ENCODE assay signal across 1 cellular context in the genomic region with DNA sequence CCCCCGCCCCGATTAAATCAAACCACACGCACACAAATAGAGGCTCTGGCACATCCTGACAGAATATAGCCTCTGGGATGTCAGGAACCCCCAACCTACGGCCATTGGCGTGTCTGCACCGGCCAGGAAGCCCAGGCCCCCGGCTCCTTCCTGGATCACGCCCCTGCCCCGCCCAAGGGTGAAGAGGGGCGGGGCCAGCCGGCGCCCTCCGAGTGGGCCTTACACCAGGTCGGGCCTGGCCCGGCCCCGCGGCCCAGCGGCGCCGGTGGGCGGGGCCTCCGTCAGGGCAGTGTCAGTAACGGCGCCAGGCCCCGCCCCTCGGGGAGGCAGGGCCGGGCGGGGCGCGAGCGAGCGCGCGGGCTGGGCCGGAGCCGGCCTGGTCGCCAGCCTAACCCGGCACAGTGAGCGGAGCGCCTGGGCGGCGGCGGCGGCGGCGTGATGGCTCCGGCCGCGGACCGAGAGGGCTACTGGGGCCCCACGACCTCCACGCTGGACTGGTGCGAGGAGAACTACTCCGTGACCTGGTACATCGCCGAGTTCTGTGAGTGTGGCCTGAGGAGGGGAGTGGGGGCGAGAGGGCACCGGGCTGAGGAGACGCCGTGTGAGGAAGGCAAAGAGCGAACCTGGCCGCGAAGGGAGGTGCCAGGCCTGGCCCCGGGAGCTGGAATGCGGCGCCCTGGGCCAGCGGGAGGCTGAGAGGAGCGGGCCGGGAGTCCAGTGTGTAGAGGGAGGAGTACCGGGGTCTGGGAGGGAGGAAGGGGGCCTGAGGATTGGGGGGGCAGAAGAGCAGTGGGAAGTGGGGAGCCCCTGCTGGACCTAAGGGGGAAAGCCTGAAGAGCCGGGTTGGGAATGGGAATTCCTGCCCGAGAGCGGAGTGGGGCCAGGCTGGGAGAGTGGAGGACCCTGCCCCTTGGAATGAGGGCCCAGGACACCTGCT.
A peak's percentile ranks its signal among the peaks of the same experiment; 100 is the strongest.
TF ChIP-seq lines count a peak whose summit lies in the region.

A gene (plus strand): TSS at position 380 of the 937 bp plus-strand sequence. CDS start 59 bp downstream, at position 439.

TF ChIP-seq in K562, 482 proteins besides CTCF, POLR2A, EP300 and RAD21 (continued from another document):
- TF ChIP-seq, protein P1, sequence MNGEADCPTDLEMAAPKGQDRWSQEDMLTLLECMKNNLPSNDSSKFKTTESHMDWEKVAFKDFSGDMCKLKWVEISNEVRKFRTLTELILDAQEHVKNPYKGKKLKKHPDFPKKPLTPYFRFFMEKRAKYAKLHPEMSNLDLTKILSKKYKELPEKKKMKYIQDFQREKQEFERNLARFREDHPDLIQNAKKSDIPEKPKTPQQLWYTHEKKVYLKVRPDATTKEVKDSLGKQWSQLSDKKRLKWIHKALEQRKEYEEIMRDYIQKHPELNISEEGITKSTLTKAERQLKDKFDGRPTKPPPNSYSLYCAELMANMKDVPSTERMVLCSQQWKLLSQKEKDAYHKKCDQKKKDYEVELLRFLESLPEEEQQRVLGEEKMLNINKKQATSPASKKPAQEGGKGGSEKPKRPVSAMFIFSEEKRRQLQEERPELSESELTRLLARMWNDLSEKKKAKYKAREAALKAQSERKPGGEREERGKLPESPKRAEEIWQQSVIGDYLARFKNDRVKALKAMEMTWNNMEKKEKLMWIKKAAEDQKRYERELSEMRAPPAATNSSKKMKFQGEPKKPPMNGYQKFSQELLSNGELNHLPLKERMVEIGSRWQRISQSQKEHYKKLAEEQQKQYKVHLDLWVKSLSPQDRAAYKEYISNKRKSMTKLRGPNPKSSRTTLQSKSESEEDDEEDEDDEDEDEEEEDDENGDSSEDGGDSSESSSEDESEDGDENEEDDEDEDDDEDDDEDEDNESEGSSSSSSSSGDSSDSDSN (IDR thresholded peaks at IDR 0.05; ENCODE audit: borderline replicate concordance in 1 of 2, low read depth in 2 of 2, low read length in 2 of 2) = peak in 1 of 2 experiments; percentile 76; a peak in 2 of 4 replicates
- TF ChIP-seq MTF1 (CRISPR knock-in tag; IDR thresholded peaks at IDR 0.05; ENCODE audit: borderline replicate concordance) (no peak), NFXL1 (CRISPR knock-in tag; IDR thresholded peaks at IDR 0.05) (no peak), KDM2B (CRISPR knock-in tag; IDR thresholded peaks at IDR 0.05) (0 out of 2 replicates have a peak, but pooled peaks have one; percentile 40), MYC (IDR thresholded peaks at IDR 0.05; ENCODE audit: low read depth, low read length) (peak; percentile 38), MYC (CRISPR knock-in tag; IDR thresholded peaks at IDR 0.05; ENCODE audit: borderline replicate concordance, low read depth) (no peak)
- TF ChIP-seq, protein P2, sequence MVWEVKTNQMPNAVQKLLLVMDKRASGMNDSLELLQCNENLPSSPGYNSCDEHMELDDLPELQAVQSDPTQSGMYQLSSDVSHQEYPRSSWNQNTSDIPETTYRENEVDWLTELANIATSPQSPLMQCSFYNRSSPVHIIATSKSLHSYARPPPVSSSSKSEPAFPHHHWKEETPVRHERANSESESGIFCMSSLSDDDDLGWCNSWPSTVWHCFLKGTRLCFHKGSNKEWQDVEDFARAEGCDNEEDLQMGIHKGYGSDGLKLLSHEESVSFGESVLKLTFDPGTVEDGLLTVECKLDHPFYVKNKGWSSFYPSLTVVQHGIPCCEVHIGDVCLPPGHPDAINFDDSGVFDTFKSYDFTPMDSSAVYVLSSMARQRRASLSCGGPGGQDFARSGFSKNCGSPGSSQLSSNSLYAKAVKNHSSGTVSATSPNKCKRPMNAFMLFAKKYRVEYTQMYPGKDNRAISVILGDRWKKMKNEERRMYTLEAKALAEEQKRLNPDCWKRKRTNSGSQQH (CRISPR knock-in tag; IDR thresholded peaks at IDR 0.05) = no peak
TF ChIP-seq in K562: peak in this region for 84.
